15 cellular contexts compared by ENCODE assay signal in the genomic region with DNA sequence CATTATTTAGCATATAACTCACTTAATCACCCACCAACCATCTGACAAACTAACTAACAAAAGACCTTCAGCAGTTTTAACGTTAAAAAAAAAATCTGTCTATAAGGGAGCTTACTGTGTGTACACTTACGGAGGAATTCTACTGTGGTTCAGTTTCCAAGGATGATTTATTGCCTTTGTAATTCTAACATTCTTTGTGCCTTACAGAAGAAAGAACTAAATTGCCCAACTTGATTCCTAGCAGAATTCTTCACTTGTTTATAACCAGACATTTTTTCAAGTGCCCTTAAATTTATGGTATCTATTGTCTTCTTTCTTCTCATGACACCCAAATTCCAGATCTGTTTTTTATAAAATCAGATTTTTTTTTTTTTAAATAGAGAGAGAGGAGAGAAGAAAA.
DNase-seq lines count a peak whose midpoint lies in the region; ATAC-seq and TF ChIP-seq lines count a peak whose summit lies in the region.
"Had no signal": no experiment of that assay in that cellular context is flagged by ENCODE, and none has a peak within 500 bp of the region (broad histone marks: within the 10 kb centered on the region; RNA-seq: fewer than 3 reads in every experiment).

No MANE protein-coding gene starts in this region.

- no peak overlapping the region for H3K27ac ChIP-seq in AG04450 (ENCODE audit: low read depth, low read length)
- H3K27ac ChIP-seq: neutrophil, SJCRH30, transverse colon had no signal

- POLR2A ChIA-PET in AG04450 (lab: Yijun Ruan, JAX) = interaction anchor here (0.6 to 0.7 kb wide), 2 partner anchors 100 to 195 kb away, joined by 3 to 5 read pairs; no protein-coding TSS in a partner anchor

- H3K9me3 ChIP-seq in AG04450 (ENCODE audit: control insufficient read depth, insufficient read depth, low read length) = no peaks in the 10 kb centered on the region
- H3K9me3 ChIP-seq: neutrophil, SJCRH30, transverse colon had no signal

- intact Hi-C loops in left colon (cut with DNase I, micrococcal nuclease) = no loop called here

- no peak for TF ChIP-seq CTCF in AG04450 (IDR thresholded peaks at IDR 0.05; ENCODE audit: low read depth, low read length)

- H3K27me3 ChIP-seq in AG04450 (ENCODE audit: control insufficient read depth, insufficient read depth, low read length) = no peaks in the 10 kb centered on the region
- H3K27me3 ChIP-seq: neutrophil, SJCRH30, transverse colon had no signal

- DNase-seq in AG04450 (ENCODE audit: low read depth, low spot score) (peak; percentile 49), HS-27A (ENCODE audit: low read depth) (peak; percentile 9), astrocyte of the hippocampus (ENCODE audit: low read depth, low spot score) (peak; percentile 76), kidney glomerular epithelial cell (lab: John Stamatoyannopoulos, UW) (peak; percentile 90), inferior parietal cortex (ENCODE audit: extremely low spot score) (no peak), left colon (no peak), NCI-H128 (lab: John Stamatoyannopoulos, UW; ENCODE audit: unreplicated experiment) (no peak), AML-193 (lab: John Stamatoyannopoulos, UW) (no peak)
- DNase-seq: activated CD4-positive, alpha-beta T cell treated with anti-CD3 and anti-CD28 coated beads, Interleukin-2, amount 50 U/mL, for 48 hours; activated naive CD4-positive, alpha-beta T cell treated with Interleukin-2 at 50 U/mL for 16 hours; CD4-positive, CD25-positive, alpha-beta regulatory T cell; immature natural killer cell; SJCRH30; transverse colon had no signal

- no peak for ATAC-seq in left colon

- H3K4me3 ChIP-seq in AG04450 (ENCODE audit: low read depth, low read length) = no peak overlapping the region
- H3K4me3 ChIP-seq: SJCRH30, transverse colon had no signal

- CTCF ChIA-PET in AG04450 (lab: Charles Lee) = no interaction called here

Comparison
In these comparisons a context has a peak if more than half of its experiments do, and no peak if none do; other contexts are left out.
1. DNase-seq: peak in AG04450 (single experiment), HS-27A (single experiment), astrocyte of the hippocampus (single experiment) and kidney glomerular epithelial cell (single experiment); none in inferior parietal cortex (single experiment), left colon (0 of 2), NCI-H128 (single experiment) and AML-193 (0 of 2).